In genomic region chr1:98391175-98391574, GRCh38 we compare ENCODE assay signal across 24 cellular contexts.
"Had no signal": no experiment of that assay in that cellular context is flagged by ENCODE, and none has a peak within 500 bp of the region (broad histone marks: within the 10 kb centered on the region; RNA-seq: fewer than 3 reads in every experiment).

No MANE protein-coding gene starts in this region.

- H3K9me3 Mint-ChIP-seq: IgD-negative memory B cell had no signal

- H3K36me3 Mint-ChIP-seq: IgD-negative memory B cell had no signal

- DNase-seq: Kasumi-1, MV-4-11, NCI-H1048, NCI-H1105, NCI-H1417 treated with DMSO at 0.1 percent for 48 hours, NCI-H146, NCI-H1694 treated with DMSO at 0.1 percent for 48 hours, NCI-H1930, NCI-H2081, NCI-H2107, NCI-H2227 treated with DMSO at 0.1 percent for 48 hours, NCI-H524, NCI-H526 treated with DMSO at 0.1 percent for 48 hours, NCI-H748 treated with DMSO at 0.1 percent for 48 hours, SHP77 treated with DMSO at 0.1 percent for 48 hours, SJCRH30 had no signal

- H3K27me3 Mint-ChIP-seq: IgD-negative memory B cell had no signal

- H3K27ac Mint-ChIP-seq: IgD-negative memory B cell had no signal

- H3K27ac ChIP-seq: HL-60, KMS-11, SJCRH30 had no signal

- ATAC-seq: K562, Panc1, Right ventricle myocardium inferior, SK-N-SH treated with all-trans-retinoic acid at 6 μM for 48 hours had no signal

- H3K9ac ChIP-seq: KMS-11 had no signal

- H3K4me3 Mint-ChIP-seq: IgD-negative memory B cell had no signal

- FAIRE-seq: HTR-8/SVneo, K562 had no signal

- H3K4me3 ChIP-seq: K562, SJCRH30 had no signal

- H3K27me3 ChIP-seq: SJCRH30 had no signal

- H3K4me2 ChIP-seq: KMS-11 had no signal

- H3K36me3 ChIP-seq: SJCRH30 had no signal

- H3K9me3 ChIP-seq: SJCRH30 had no signal
